In the genomic region with DNA sequence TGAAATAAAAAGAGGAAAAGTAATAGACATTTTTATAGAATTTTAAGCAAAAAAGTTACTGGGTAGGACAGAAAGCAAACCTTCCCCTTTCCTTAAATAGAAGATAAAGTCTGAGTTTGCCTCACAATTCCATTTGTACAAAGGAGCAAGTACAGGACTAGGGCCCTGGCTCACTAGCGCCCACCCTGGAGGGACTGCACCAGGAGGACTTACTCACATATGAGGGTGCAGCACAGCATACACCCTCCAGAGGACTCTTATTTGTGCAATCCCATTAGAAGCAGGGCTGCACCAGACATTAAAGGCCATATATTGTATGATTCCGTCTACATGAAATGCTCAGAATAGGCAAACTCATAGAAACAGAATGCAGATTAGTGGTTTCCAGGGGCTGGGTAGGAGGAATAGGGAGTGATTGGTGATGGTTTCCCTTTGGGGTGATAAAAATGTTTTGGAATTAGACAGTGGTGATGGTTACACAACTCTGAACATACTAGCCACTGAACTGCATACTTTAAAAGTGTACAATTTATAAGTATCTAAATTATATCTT, we compare ENCODE assay signal across 11 cellular contexts. TPM values are rescaled to one million over a fixed set of nuclear protein-coding genes. Genes with fewer than 3 reads are reported as not detected.
DNase-seq lines count a peak whose midpoint lies in the region; ATAC-seq, FAIRE-seq and TF ChIP-seq lines count a peak whose summit lies in the region.
"Had no signal": no experiment of that assay in that cellular context is flagged by ENCODE, and none has a peak within 500 bp of the region (broad histone marks: within the 10 kb centered on the region; RNA-seq: fewer than 3 reads in every experiment).

No MANE protein-coding gene starts in this region.

- no peak for ATAC-seq in activated naive CD4-positive, alpha-beta T cell treated with anti-CD3 and anti-CD28 coated beads, Interleukin-2, amount 50 U/mL, for 72 hours

- H3K27ac ChIP-seq in osteoblast (ENCODE audit: low read depth, low read length), result no peak overlapping the region
- H3K27ac ChIP-seq: SK-N-MC, upper lobe of left lung had no signal

- FAIRE-seq in H54 (lab: Jason Lieb, UNC), result no peak

- H3K9me3 Mint-ChIP-seq in activated naive CD4-positive, alpha-beta T cell treated with anti-CD3 and anti-CD28 coated beads, Interleukin-2, amount 50 U/mL, for 72 hours, result no peaks in the 10 kb centered on the region

- peaks cover 31% of the 10 kb centered on the region for H3K36me3 ChIP-seq in osteoblast (ENCODE audit: insufficient read depth, low read length)

- DNase-seq in activated naive CD4-positive, alpha-beta T cell treated with Interleukin-2 at 50 U/mL for 16 hours, result peak; percentile 22
- DNase-seq in activated naive CD4-positive, alpha-beta T cell treated with anti-CD3 and anti-CD28 coated beads, Interleukin-2, amount 50 U/mL, for 72 hours (ENCODE audit: low spot score in 2 of 2), result no peak
- DNase-seq in LNCaP clone FGC (ENCODE audit: low read depth) (no peak), astrocyte of the cerebellum (ENCODE audit: low read depth) (no peak), osteoblast (ENCODE audit: insufficient read length, low spot score, missing footprints) (no peak), KBM-7 (no peak), DMS79 treated with DMSO at 0.1 percent for 48 hours (lab: John Stamatoyannopoulos, UW) (no peak), H54 (ENCODE audit: insufficient read length, low spot score) (no peak)
- DNase-seq: adrenal gland, upper lobe of left lung had no signal

- 0 out of 2 replicates have a peak, but pooled peaks have one; percentile 3 for TF ChIP-seq CTCF in LNCaP clone FGC (IDR thresholded peaks at IDR 0.05; ENCODE audit: control insufficient read depth, extremely low read depth, insufficient read depth)
- peak; percentile 17 for TF ChIP-seq CTCF in astrocyte of the cerebellum (IDR thresholded peaks at IDR 0.05; ENCODE audit: low read depth, low read length, missing control alignments)
- peak; percentile 41 for TF ChIP-seq CTCF in osteoblast (IDR thresholded peaks at IDR 0.05; ENCODE audit: extremely low read depth, low read depth, low read length)

- H3K27me3 ChIP-seq in osteoblast (ENCODE audit: insufficient read depth, low read length), result no peaks in the 10 kb centered on the region
- H3K27me3 ChIP-seq: adrenal gland, upper lobe of left lung had no signal

- no peak overlapping the region for H2AFZ ChIP-seq in osteoblast (ENCODE audit: low read length)

- peaks cover 66% of the 10 kb centered on the region for H3K79me2 ChIP-seq in osteoblast (ENCODE audit: insufficient read depth, low read length)

- H3K4me3 ChIP-seq in LNCaP clone FGC (ENCODE audit: low read depth, low read length), result no peak overlapping the region
- no peak overlapping the region for H3K4me3 ChIP-seq in astrocyte of the cerebellum (ENCODE audit: low read depth, low read length)
- no peak overlapping the region for H3K4me3 ChIP-seq in osteoblast (ENCODE audit: insufficient read depth, low read length)
- H3K4me3 ChIP-seq: adrenal gland, SK-N-MC, upper lobe of left lung had no signal

- H3K9me3 ChIP-seq in osteoblast (ENCODE audit: low read depth, low read length), result no peaks in the 10 kb centered on the region
- H3K9me3 ChIP-seq: adrenal gland, upper lobe of left lung had no signal

- H4K20me1 ChIP-seq in osteoblast (ENCODE audit: insufficient read depth, low read length), result peaks cover 8% of the 10 kb centered on the region

- TF ChIP-seq POLR2A in H54 (IDR thresholded peaks at IDR 0.05; ENCODE audit: low read depth, low read length), result no peak

- in situ Hi-C loops in astrocyte of the cerebellum (cut with HindIII; ENCODE audit: low sequenced_read_pairs) (no loop called here), KBM-7 (cut with MboI; ENCODE audit: low pct_unique_long_range_greater_than_20kb, low sequenced_read_pairs) (no loop called here)

- no peak overlapping the region for H3K4me2 ChIP-seq in osteoblast (ENCODE audit: insufficient read depth, low read length)

- H3K27ac Mint-ChIP-seq in activated naive CD4-positive, alpha-beta T cell treated with anti-CD3 and anti-CD28 coated beads, Interleukin-2, amount 50 U/mL, for 72 hours, result no peak overlapping the region

- H3K4me1 ChIP-seq in osteoblast (ENCODE audit: insufficient read depth, low read length), result peaks cover 35% of the 10 kb centered on the region

- peaks cover 19 to 53% of the 10 kb centered on the region in 2 donors for H3K36me3 Mint-ChIP-seq in activated naive CD4-positive, alpha-beta T cell treated with anti-CD3 and anti-CD28 coated beads, Interleukin-2, amount 50 U/mL, for 72 hours

RNA-seq across cellular contexts. Expression of a gene that starts 4.5 kb away (rescaled TPM):
- total RNA-seq in activated naive CD4-positive, alpha-beta T cell treated with anti-CD3 and anti-CD28 coated beads, Interleukin-2, amount 50 U/mL, for 72 hours, result 10 to 100 TPM; 18.7 to 45.1 TPM
- total RNA-seq in osteoblast, result 37.3 and 38.0 TPM in 2 replicates

RNA-seq across cellular contexts. Expression of a gene that starts 56.4 kb away (rescaled TPM):
- 10 to 100 TPM; 40.7 to 74.6 TPM for total RNA-seq in activated naive CD4-positive, alpha-beta T cell treated with anti-CD3 and anti-CD28 coated beads, Interleukin-2, amount 50 U/mL, for 72 hours
- 55.7 and 59.0 TPM in 2 replicates for total RNA-seq in osteoblast

RNA-seq across cellular contexts. Expression of a gene that starts 59.1 kb away (rescaled TPM):
- 100 to 1,000 TPM in 1 of 2 donors, 10 to 100 TPM in 1; 82.8 to 136 TPM for total RNA-seq in activated naive CD4-positive, alpha-beta T cell treated with anti-CD3 and anti-CD28 coated beads, Interleukin-2, amount 50 U/mL, for 72 hours
- total RNA-seq in osteoblast, result 27.9 and 31.5 TPM in 2 replicates
